In genomic region chr2:180630756-180631155, GRCh38 we compare ENCODE assay signal across 29 cellular contexts.
"Had no signal": no experiment of that assay in that cellular context is flagged by ENCODE, and none has a peak within 500 bp of the region (broad histone marks: within the 10 kb centered on the region; RNA-seq: fewer than 3 reads in every experiment).

No MANE protein-coding gene starts in this region.

- H3K27me3 ChIP-seq: adrenal gland, ascending aorta, colonic mucosa, esophagus squamous epithelium, gastroesophageal sphincter had no signal

- DNase-seq: activated CD4-positive, alpha-beta memory T cell treated with anti-CD3 and anti-CD28 coated beads for 36 hours; activated CD4-positive, alpha-beta T cell treated with anti-CD3 and anti-CD28 coated beads for 36 hours; activated CD4-positive, alpha-beta T cell treated with anti-CD3 and anti-CD28 coated beads, Interleukin-2, amount 10 ng/mL, durations not matched to agents 24 days and 14 days; activated CD4-positive, CD25-positive, alpha-beta regulatory T cell; activated CD4-positive, CD25-positive, alpha-beta regulatory T cell treated with anti-CD3 and anti-CD28 coated beads, Interleukin-2, amount 50 U/mL, for 72 hours; activated CD8-positive, alpha-beta memory T cell treated with anti-CD3 and anti-CD28 coated beads, Interleukin-2, amount 10 ng/mL, durations not matched to agents 7 days and 5 days; activated CD8-positive, alpha-beta memory T cell treated with anti-CD3 and anti-CD28 coated beads, Interleukin-2, amount 50 U/mL, for 4 hours; activated CD8-positive, alpha-beta T cell treated with anti-CD3 and anti-CD28 coated beads, Interleukin-2, amount 10 ng/mL, durations not matched to agents 7 days and 5 days; activated effector memory CD4-positive, alpha-beta T cell treated with anti-CD3 and anti-CD28 coated beads, Interleukin-2, amount 50 U/mL, for 16 hours; activated naive CD4-positive, alpha-beta T cell treated with anti-CD3 and anti-CD28 coated beads for 36 hours; activated naive CD8-positive, alpha-beta T cell treated with anti-CD3 and anti-CD28 coated beads for 36 hours; activated naive CD8-positive, alpha-beta T cell treated with anti-CD3 and anti-CD28 coated beads, Interleukin-2, amount 50 U/mL, for 24 hours; activated T-cell treated with anti-CD3 and anti-CD28 coated beads, Interleukin-2, amount 50 U/mL, for 1 hour; activated T-cell treated with anti-CD3 and anti-CD28 coated beads, Interleukin-2, amount 50 U/mL, for 48 hours; adrenal gland; caudate nucleus; colonic mucosa; effector CD8-positive, alpha-beta T cell; esophagus squamous epithelium; foreskin melanocyte; head of caudate nucleus; T-helper 2 cell had no signal

- FAIRE-seq: endothelial cell of umbilical vein had no signal

- H3K4me1 ChIP-seq: adrenal gland, ascending aorta, colonic mucosa, esophagus squamous epithelium, gastroesophageal sphincter had no signal

- H3K4me3 ChIP-seq: adrenal gland, ascending aorta, colonic mucosa, esophagus squamous epithelium, gastroesophageal sphincter had no signal

- ATAC-seq: activated CD4-positive, alpha-beta T cell treated with anti-CD3 and anti-CD28 coated beads for 36 hours; activated CD8-positive, alpha-beta memory T cell treated with anti-CD3 and anti-CD28 coated beads, Interleukin-2, amount 10 ng/mL, durations not matched to agents 7 days and 5 days; activated CD8-positive, alpha-beta T cell treated with anti-CD3 and anti-CD28 coated beads, Interleukin-2, amount 10 ng/mL, durations not matched to agents 7 days and 5 days; activated naive CD8-positive, alpha-beta T cell treated with anti-CD3 and anti-CD28 coated beads, Interleukin-2, amount 50 U/mL, for 24 hours; gastroesophageal sphincter had no signal

- H3K9me3 Mint-ChIP-seq: activated CD4-positive, alpha-beta memory T cell treated with anti-CD3 and anti-CD28 coated beads for 36 hours; activated CD4-positive, alpha-beta T cell treated with anti-CD3 and anti-CD28 coated beads, Interleukin-2, amount 10 ng/mL, durations not matched to agents 24 days and 14 days; activated naive CD4-positive, alpha-beta T cell treated with anti-CD3 and anti-CD28 coated beads for 36 hours; activated naive CD4-positive, alpha-beta T cell treated with anti-CD3 and anti-CD28 coated beads, Interleukin-2, amount 50 U/mL, for 24 hours; activated naive CD8-positive, alpha-beta T cell treated with anti-CD3 and anti-CD28 coated beads for 36 hours; activated naive CD8-positive, alpha-beta T cell treated with anti-CD3 and anti-CD28 coated beads, Interleukin-2, amount 50 U/mL, for 24 hours; activated T-helper 1 cell treated with anti-CD3 and anti-CD28 coated beads, Interleukin-12 subunit alpha, Interleukin-12 subunit beta, Interleukin-2, Interleukin-4 antibody, amounts not matched to agents 30 ng/mL and 10 ng/mL and 1 ng/mL, durations not matched to agents 14 hours and 24 hours and 36 hours; activated T-helper 2 cell treated with anti-CD3 and anti-CD28 coated beads, Interferon-gamma antibody, Interleukin-2, Interleukin-4, amounts not matched to agents 10 μg/mL and 5 μg/mL and 100 μg/mL, durations not matched to agents 14 hours and 24 hours and 36 hours had no signal

- H3K27ac ChIP-seq: adrenal gland, ascending aorta, colonic mucosa, epithelial cell of prostate, esophagus squamous epithelium, gastroesophageal sphincter had no signal

- H3K27me3 Mint-ChIP-seq: activated CD4-positive, alpha-beta memory T cell treated with anti-CD3 and anti-CD28 coated beads for 36 hours; activated CD4-positive, alpha-beta T cell treated with anti-CD3 and anti-CD28 coated beads for 36 hours; activated CD4-positive, alpha-beta T cell treated with anti-CD3 and anti-CD28 coated beads, Interleukin-2, amount 10 ng/mL, durations not matched to agents 24 days and 14 days had no signal

- H3K36me3 ChIP-seq: adrenal gland, ascending aorta, colonic mucosa, esophagus squamous epithelium, gastroesophageal sphincter had no signal

- H3K9me3 ChIP-seq: adrenal gland, ascending aorta, colonic mucosa, esophagus squamous epithelium, gastroesophageal sphincter had no signal

- H3K4me3 Mint-ChIP-seq: activated CD4-positive, alpha-beta memory T cell treated with anti-CD3 and anti-CD28 coated beads for 36 hours; activated CD4-positive, alpha-beta T cell treated with anti-CD3 and anti-CD28 coated beads for 36 hours; activated CD4-positive, alpha-beta T cell treated with anti-CD3 and anti-CD28 coated beads, Interleukin-2, amount 10 ng/mL, durations not matched to agents 24 days and 14 days; activated CD8-positive, alpha-beta memory T cell treated with anti-CD3 and anti-CD28 coated beads, Interleukin-2, amount 10 ng/mL, durations not matched to agents 7 days and 5 days; activated CD8-positive, alpha-beta T cell treated with anti-CD3 and anti-CD28 coated beads, Interleukin-2, amount 10 ng/mL, durations not matched to agents 7 days and 5 days; activated naive CD4-positive, alpha-beta T cell treated with anti-CD3 and anti-CD28 coated beads for 36 hours; activated naive CD4-positive, alpha-beta T cell treated with anti-CD3 and anti-CD28 coated beads, Interleukin-2, amount 50 U/mL, for 24 hours; activated naive CD8-positive, alpha-beta T cell treated with anti-CD3 and anti-CD28 coated beads for 36 hours; activated naive CD8-positive, alpha-beta T cell treated with anti-CD3 and anti-CD28 coated beads, Interleukin-2, amount 50 U/mL, for 24 hours; activated T-helper 1 cell treated with anti-CD3 and anti-CD28 coated beads, Interleukin-12 subunit alpha, Interleukin-12 subunit beta, Interleukin-2, Interleukin-4 antibody, amounts not matched to agents 30 ng/mL and 10 ng/mL and 1 ng/mL, durations not matched to agents 14 hours and 24 hours and 36 hours had no signal

- H3K27ac Mint-ChIP-seq: activated CD4-positive, alpha-beta memory T cell treated with anti-CD3 and anti-CD28 coated beads for 36 hours; activated CD4-positive, alpha-beta T cell treated with anti-CD3 and anti-CD28 coated beads for 36 hours; activated CD4-positive, alpha-beta T cell treated with anti-CD3 and anti-CD28 coated beads, Interleukin-2, amount 10 ng/mL, durations not matched to agents 24 days and 14 days; activated CD8-positive, alpha-beta memory T cell treated with anti-CD3 and anti-CD28 coated beads, Interleukin-2, amount 10 ng/mL, durations not matched to agents 7 days and 5 days; activated CD8-positive, alpha-beta T cell treated with anti-CD3 and anti-CD28 coated beads, Interleukin-2, amount 10 ng/mL, durations not matched to agents 7 days and 5 days; activated naive CD4-positive, alpha-beta T cell treated with anti-CD3 and anti-CD28 coated beads for 36 hours; activated naive CD4-positive, alpha-beta T cell treated with anti-CD3 and anti-CD28 coated beads, Interleukin-2, amount 50 U/mL, for 24 hours; activated naive CD8-positive, alpha-beta T cell treated with anti-CD3 and anti-CD28 coated beads for 36 hours; activated naive CD8-positive, alpha-beta T cell treated with anti-CD3 and anti-CD28 coated beads, Interleukin-2, amount 50 U/mL, for 24 hours; activated T-helper 1 cell treated with anti-CD3 and anti-CD28 coated beads, Interleukin-12 subunit alpha, Interleukin-12 subunit beta, Interleukin-2, Interleukin-4 antibody, amounts not matched to agents 30 ng/mL and 10 ng/mL and 1 ng/mL, durations not matched to agents 14 hours and 24 hours and 36 hours; activated T-helper 2 cell treated with anti-CD3 and anti-CD28 coated beads, Interferon-gamma antibody, Interleukin-2, Interleukin-4, amounts not matched to agents 10 μg/mL and 5 μg/mL and 100 μg/mL, durations not matched to agents 14 hours and 24 hours and 36 hours had no signal

- H3K4me1 Mint-ChIP-seq: activated CD4-positive, alpha-beta T cell treated with anti-CD3 and anti-CD28 coated beads for 36 hours; activated CD4-positive, alpha-beta T cell treated with anti-CD3 and anti-CD28 coated beads, Interleukin-2, amount 10 ng/mL, durations not matched to agents 24 days and 14 days; activated CD8-positive, alpha-beta memory T cell treated with anti-CD3 and anti-CD28 coated beads, Interleukin-2, amount 10 ng/mL, durations not matched to agents 7 days and 5 days; activated naive CD4-positive, alpha-beta T cell treated with anti-CD3 and anti-CD28 coated beads, Interleukin-2, amount 50 U/mL, for 24 hours; activated naive CD8-positive, alpha-beta T cell treated with anti-CD3 and anti-CD28 coated beads for 36 hours; activated naive CD8-positive, alpha-beta T cell treated with anti-CD3 and anti-CD28 coated beads, Interleukin-2, amount 50 U/mL, for 24 hours had no signal

- H3K36me3 Mint-ChIP-seq: activated CD4-positive, alpha-beta memory T cell treated with anti-CD3 and anti-CD28 coated beads for 36 hours; activated CD8-positive, alpha-beta memory T cell treated with anti-CD3 and anti-CD28 coated beads, Interleukin-2, amount 10 ng/mL, durations not matched to agents 7 days and 5 days; activated naive CD4-positive, alpha-beta T cell treated with anti-CD3 and anti-CD28 coated beads, Interleukin-2, amount 50 U/mL, for 24 hours; activated naive CD8-positive, alpha-beta T cell treated with anti-CD3 and anti-CD28 coated beads for 36 hours had no signal
